In genomic region chr4:163048447-163048846, GRCh38 we compare ENCODE assay signal across 2 cellular contexts.
TF ChIP-seq lines count a peak whose summit lies in the region.

No MANE protein-coding gene starts in this region.

TF ChIP-seq in IMR-90, 13 proteins besides CTCF, POLR2A, EP300 and RAD21 (continued from another document):
- TF ChIP-seq CEBPB (IDR thresholded peaks at IDR 0.05; ENCODE audit: low read depth, low read length) (no peak), FOS (IDR thresholded peaks at IDR 0.05; ENCODE audit: low read depth, low read length) (no peak), SMC3 (IDR thresholded peaks at IDR 0.05; ENCODE audit: low read depth, low read length) (peak; percentile 66)
TF ChIP-seq in IMR-90: peak in this region for 1.

TF ChIP-seq in HepG2, 621 proteins besides CTCF, POLR2A, EP300 and RAD21:
- TF ChIP-seq ATF3 (CRISPR knock-in tag; IDR thresholded peaks at IDR 0.05) (no peak), SMC3 (IDR thresholded peaks at IDR 0.05; ENCODE audit: low read length) (peak; percentile 64), ZNF782 (CRISPR knock-in tag; IDR thresholded peaks at IDR 0.05; ENCODE audit: borderline replicate concordance) (no peak), STAG1 (CRISPR knock-in tag; IDR thresholded peaks at IDR 0.05) (peak; percentile 31; the same call in 1 of the 2 replicates), E2F2 (CRISPR knock-in tag; IDR thresholded peaks at IDR 0.05; ENCODE audit: borderline replicate concordance) (no peak), USF2 (IDR thresholded peaks at IDR 0.05; ENCODE audit: low read depth, low read length) (no peak), USF2 (CRISPR knock-in tag; IDR thresholded peaks at IDR 0.05; ENCODE audit: borderline replicate concordance) (no peak), RARA (CRISPR knock-in tag; IDR thresholded peaks at IDR 0.05) (no peak), ZNF784 (CRISPR knock-in tag; IDR thresholded peaks at IDR 0.05; ENCODE audit: borderline replicate concordance) (no peak), PAX8 (CRISPR knock-in tag; IDR thresholded peaks at IDR 0.05; ENCODE audit: borderline replicate concordance) (no peak), POLR2AphosphoS2 (IDR thresholded peaks at IDR 0.05; ENCODE audit: low read depth, low read length) (no peak), TCF12 (IDR thresholded peaks at IDR 0.05) (no peak), TCF12 (CRISPR knock-in tag; IDR thresholded peaks at IDR 0.05) (no peak), RFX3 (CRISPR knock-in tag; IDR thresholded peaks at IDR 0.05) (no peak), E2F1 (CRISPR knock-in tag; IDR thresholded peaks at IDR 0.05) (no peak), PAF1 (CRISPR knock-in tag; IDR thresholded peaks at IDR 0.05) (no peak), ZNF564 (CRISPR knock-in tag; IDR thresholded peaks at IDR 0.05) (no peak), ZNF713 (CRISPR knock-in tag; IDR thresholded peaks at IDR 0.05) (no peak), HOXA5 (CRISPR knock-in tag; IDR thresholded peaks at IDR 0.05) (no peak)
